8 cellular contexts compared by ENCODE assay signal in the genomic region with DNA sequence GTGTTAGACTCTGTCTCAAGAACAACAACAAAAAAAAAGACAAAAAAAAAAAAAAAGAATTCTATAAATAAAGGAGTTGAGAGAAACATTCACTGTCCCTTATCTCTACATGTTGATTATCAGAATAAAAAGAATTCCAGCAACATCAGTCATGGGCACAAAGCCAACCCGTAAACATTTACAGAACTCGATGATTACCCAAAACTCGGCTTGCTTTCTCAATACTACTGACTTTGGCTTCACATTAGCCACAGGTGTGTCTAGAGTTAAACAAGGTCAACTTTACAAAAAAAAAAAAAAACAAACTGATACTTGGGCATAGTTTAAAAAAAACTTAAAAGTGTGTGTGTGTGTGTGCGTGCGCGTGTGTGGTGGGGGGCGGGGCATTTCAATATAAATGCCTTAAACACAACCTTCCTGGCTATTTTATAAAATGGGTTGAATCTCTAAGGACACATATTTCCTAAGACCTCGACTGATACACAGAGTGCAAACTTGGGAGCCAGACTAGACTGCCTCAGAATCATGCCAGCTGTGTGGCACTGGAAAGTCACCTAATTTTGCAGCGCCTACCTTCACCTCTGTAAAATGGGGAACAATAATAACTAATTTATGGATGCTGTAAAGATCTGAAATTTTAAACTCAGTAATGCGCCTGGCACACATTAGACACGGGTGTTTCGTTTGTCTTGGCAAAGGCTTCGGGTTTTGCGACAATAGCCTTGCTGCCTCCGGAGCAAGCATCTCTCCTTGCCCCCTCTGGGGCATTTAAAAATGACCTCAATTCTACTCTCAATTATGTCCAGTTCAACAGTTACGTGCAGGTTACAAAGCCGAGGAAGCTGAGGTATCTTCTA. TPM values are rescaled to one million over a fixed set of nuclear protein-coding genes. Genes with fewer than 3 reads are reported as not detected.
DNase-seq lines count a peak whose midpoint lies in the region; ATAC-seq and TF ChIP-seq lines count a peak whose summit lies in the region.

No MANE protein-coding gene starts in this region.

- H3K36me3 ChIP-seq in heart left ventricle (peaks cover 0 to 9% (median 0%) of the 10 kb centered on the region in 9 donors), sigmoid colon (peaks cover 0 to 4% (median 0%) of the 10 kb centered on the region in 4 donors)

- H3K4me3 ChIP-seq in heart left ventricle: peak overlapping the region; percentile 18 to 97 (median 74)
- H3K4me3 ChIP-seq in sigmoid colon: peak overlapping the region; percentile 53 to 94 (median 69)

- peak; percentile 57 for DNase-seq in EH (ENCODE audit: low read depth)
- DNase-seq in WTC11 (ENCODE audit: low spot score): no peak
- no peak for DNase-seq in heart left ventricle
- no peak for DNase-seq in sigmoid colon
- no peak for DNase-seq in stimulated activated CD4-positive, alpha-beta T cell treated with anti-CD3 and anti-CD28 coated beads, Interleukin-2, amount 100 ng/mL, for 24 hours
- no peak for DNase-seq in stimulated activated CD4-positive, alpha-beta T cell treated with anti-CD3 and anti-CD28 coated beads, Interleukin-4, amount 100 ng/mL, for 4 hours

- TF ChIP-seq CTCF in WTC11 (IDR thresholded peaks at IDR 0.05): no peak
- no peak for TF ChIP-seq CTCF in heart left ventricle (IDR thresholded peaks at IDR 0.05)
- peak in 1 of 4 experiments; percentile 9 for TF ChIP-seq CTCF in sigmoid colon (IDR thresholded peaks at IDR 0.05)

- H3K27ac ChIP-seq in heart left ventricle (peak overlapping the region in 9 of 12 donors; percentile 17 to 90 (median 79)), sigmoid colon (peak overlapping the region; percentile 72 to 88 (median 84))

- CTCF ChIA-PET in WTC11 (lab: Charles Lee): interaction anchor here (0.6 to 1.7 kb wide), 8 partner anchors 26 to 307 kb away, joined by 3 to 5 read pairs (median 3); a partner anchor contains a TSS

- H3K9me3 ChIP-seq in heart left ventricle (no peaks in the 10 kb centered on the region), sigmoid colon (no peaks in the 10 kb centered on the region)

- WGBS in heart left ventricle, 4 donors: 11 to 16% (median 11%) methylated on average over 17 of the region's 17 CpGs
- 3 to 7% methylated on average over 17 of the region's 17 CpGs for WGBS in sigmoid colon, 2 donors

- H3K36me3 Mint-ChIP-seq in WTC11: peaks cover 24% of the 10 kb centered on the region

- TF ChIP-seq EP300 in sigmoid colon (IDR thresholded peaks at IDR 0.05): no peak

- H3K9me3 Mint-ChIP-seq in WTC11: no peaks in the 10 kb centered on the region

- POLR2A ChIA-PET in WTC11 (lab: Charles Lee): interaction anchor here (0.7 to 2.7 kb wide), 5 partner anchors 11 to 246 kb away, joined by 3 to 20 read pairs (median 3); a partner anchor contains a TSS

- peak overlapping the region; percentile 91 for H3K4me3 Mint-ChIP-seq in WTC11

- intact Hi-C loops in heart left ventricle (cut with DNase I) (loop anchor here in 7 of 10 donors (5.0 to 10.0 kb wide), 2 partner anchors 94 to 102 kb away; a partner anchor contains a TSS), sigmoid colon (cut with DNase I) (loop anchor here (2.0 to 5.0 kb wide), 2 partner anchors 246 to 432 kb away; a partner anchor contains a TSS)

- no peaks in the 10 kb centered on the region for H3K27me3 ChIP-seq in heart left ventricle
- H3K27me3 ChIP-seq in sigmoid colon: no peaks in the 10 kb centered on the region

- peaks cover 37% of the 10 kb centered on the region for H3K4me1 Mint-ChIP-seq in WTC11

- H3K27ac Mint-ChIP-seq in WTC11: peak overlapping the region; percentile 82

- ATAC-seq in GM19452 (IDR thresholded peaks at IDR 0.05; ENCODE audit: unreplicated experiment) (peak; percentile 27), HG03442 (IDR thresholded peaks at IDR 0.05; ENCODE audit: unreplicated experiment) (peak; percentile 21), WTC11 (no peak), heart left ventricle (no peak)

- H3K27me3 Mint-ChIP-seq in WTC11 (ENCODE audit: low read depth): no peaks in the 10 kb centered on the region; the same call in 1 of the 2 replicates

- H3K4me1 ChIP-seq in heart left ventricle (peaks cover 0 to 15% (median 6%) of the 10 kb centered on the region in 12 donors), sigmoid colon (peaks cover 0 to 26% (median 13%) of the 10 kb centered on the region in 4 donors)

- TF ChIP-seq POLR2A in heart left ventricle (IDR thresholded peaks at IDR 0.05): no peak
- no peak for TF ChIP-seq POLR2A in sigmoid colon (IDR thresholded peaks at IDR 0.05)

TF ChIP-seq in WTC11, 78 proteins besides CTCF, POLR2A, EP300 and RAD21:
- TF ChIP-seq ZNF671 (CRISPR knock-in tag; IDR thresholded peaks at IDR 0.05): no peak
- TF ChIP-seq IRF2 (CRISPR knock-in tag; IDR thresholded peaks at IDR 0.05; ENCODE audit: borderline replicate concordance, low read depth): no peak
- no peak for TF ChIP-seq ZNF423 (CRISPR knock-in tag; IDR thresholded peaks at IDR 0.05)

RNA-seq across cellular contexts. Expression of a gene that starts 0.9 kb away (rescaled TPM):
- total RNA-seq in WTC11 (2021) (92.5 to 137 TPM (median 126 TPM) in 3 replicates), heart left ventricle (10 to 100 TPM in 1 of 9 donors, 1 to 10 TPM in 8; 3.2 to 13.8 (median 5.8) TPM), sigmoid colon (10 to 100 TPM; 31.0 to 75.9 (median 69.0) TPM)
- polyA plus RNA-seq in heart left ventricle (1 to 10 TPM; 5.3 to 8.5 TPM), sigmoid colon (10 to 100 TPM; 22.4 to 53.2 (median 35.4) TPM)

Comparison
In these comparisons a context has a peak if more than half of its experiments do, and no peak if none do; other contexts are left out.
1. ATAC-seq: peak in GM19452 (single experiment) and HG03442 (single experiment); none in WTC11 (single experiment) and heart left ventricle (0 of 4).